2 cellular contexts compared by ENCODE assay signal in the genomic region with DNA sequence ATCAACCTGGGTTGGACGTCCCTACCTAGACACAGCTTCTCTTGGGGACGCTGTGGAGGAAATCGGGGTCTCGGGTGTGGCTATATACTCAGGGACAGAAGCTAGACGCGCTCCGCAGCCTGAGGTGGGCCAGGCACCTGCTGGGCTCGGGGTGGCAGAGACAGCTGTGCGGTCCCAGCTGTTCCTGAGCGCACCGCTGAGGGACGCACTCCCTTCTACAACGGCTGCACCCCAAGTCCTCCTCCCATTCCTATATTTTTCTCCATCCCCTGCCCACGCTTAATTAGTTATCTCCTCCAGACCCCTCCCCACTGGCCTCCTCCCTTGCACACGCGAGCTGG.
TF ChIP-seq lines count a peak whose summit lies in the region.

No MANE protein-coding gene starts in this region.

TF ChIP-seq in liver, 16 proteins besides CTCF, POLR2A, EP300 and RAD21:
- no peak for TF ChIP-seq HNF4G (IDR thresholded peaks at IDR 0.05)
- no peak for TF ChIP-seq YY1 (IDR thresholded peaks at IDR 0.05)
- TF ChIP-seq RXRA (IDR thresholded peaks at IDR 0.05), result no peak
- no peak for TF ChIP-seq ATF3 (IDR thresholded peaks at IDR 0.05)
- TF ChIP-seq HNF4A (conservative IDR thresholded peaks at IDR 0.05), result no peak
- no peak for TF ChIP-seq NR2F2 (IDR thresholded peaks at IDR 0.05)
- TF ChIP-seq, protein P1, sequence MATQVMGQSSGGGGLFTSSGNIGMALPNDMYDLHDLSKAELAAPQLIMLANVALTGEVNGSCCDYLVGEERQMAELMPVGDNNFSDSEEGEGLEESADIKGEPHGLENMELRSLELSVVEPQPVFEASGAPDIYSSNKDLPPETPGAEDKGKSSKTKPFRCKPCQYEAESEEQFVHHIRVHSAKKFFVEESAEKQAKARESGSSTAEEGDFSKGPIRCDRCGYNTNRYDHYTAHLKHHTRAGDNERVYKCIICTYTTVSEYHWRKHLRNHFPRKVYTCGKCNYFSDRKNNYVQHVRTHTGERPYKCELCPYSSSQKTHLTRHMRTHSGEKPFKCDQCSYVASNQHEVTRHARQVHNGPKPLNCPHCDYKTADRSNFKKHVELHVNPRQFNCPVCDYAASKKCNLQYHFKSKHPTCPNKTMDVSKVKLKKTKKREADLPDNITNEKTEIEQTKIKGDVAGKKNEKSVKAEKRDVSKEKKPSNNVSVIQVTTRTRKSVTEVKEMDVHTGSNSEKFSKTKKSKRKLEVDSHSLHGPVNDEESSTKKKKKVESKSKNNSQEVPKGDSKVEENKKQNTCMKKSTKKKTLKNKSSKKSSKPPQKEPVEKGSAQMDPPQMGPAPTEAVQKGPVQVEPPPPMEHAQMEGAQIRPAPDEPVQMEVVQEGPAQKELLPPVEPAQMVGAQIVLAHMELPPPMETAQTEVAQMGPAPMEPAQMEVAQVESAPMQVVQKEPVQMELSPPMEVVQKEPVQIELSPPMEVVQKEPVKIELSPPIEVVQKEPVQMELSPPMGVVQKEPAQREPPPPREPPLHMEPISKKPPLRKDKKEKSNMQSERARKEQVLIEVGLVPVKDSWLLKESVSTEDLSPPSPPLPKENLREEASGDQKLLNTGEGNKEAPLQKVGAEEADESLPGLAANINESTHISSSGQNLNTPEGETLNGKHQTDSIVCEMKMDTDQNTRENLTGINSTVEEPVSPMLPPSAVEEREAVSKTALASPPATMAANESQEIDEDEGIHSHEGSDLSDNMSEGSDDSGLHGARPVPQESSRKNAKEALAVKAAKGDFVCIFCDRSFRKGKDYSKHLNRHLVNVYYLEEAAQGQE (IDR thresholded peaks at IDR 0.05), result no peak

TF ChIP-seq in HepG2, 621 proteins besides CTCF, POLR2A, EP300 and RAD21:
- TF ChIP-seq NCOR1 (IDR thresholded peaks at IDR 0.05; ENCODE audit: borderline replicate concordance, low read length) (no peak), SMARCC2 (IDR thresholded peaks at IDR 0.05) (no peak), ZFX (CRISPR knock-in tag; IDR thresholded peaks at IDR 0.05; ENCODE audit: low read depth) (no peak), FOXO1 (CRISPR knock-in tag; IDR thresholded peaks at IDR 0.05) (no peak), SNAI1 (CRISPR knock-in tag; IDR thresholded peaks at IDR 0.05; ENCODE audit: borderline replicate concordance) (no peak), THAP7 (CRISPR knock-in tag; IDR thresholded peaks at IDR 0.05) (no peak), ZNF777 (CRISPR knock-in tag; IDR thresholded peaks at IDR 0.05) (no peak), GABPA (IDR thresholded peaks at IDR 0.05; ENCODE audit: low read depth, low read length) (no peak), GABPA (CRISPR knock-in tag; IDR thresholded peaks at IDR 0.05; ENCODE audit: low read depth) (no peak), ZNF263 (CRISPR knock-in tag; IDR thresholded peaks at IDR 0.05) (no peak), SRF (IDR thresholded peaks at IDR 0.05; ENCODE audit: low read depth, low read length) (no peak), ZNF768 (CRISPR knock-in tag; IDR thresholded peaks at IDR 0.05) (no peak)
- TF ChIP-seq, protein P2, sequence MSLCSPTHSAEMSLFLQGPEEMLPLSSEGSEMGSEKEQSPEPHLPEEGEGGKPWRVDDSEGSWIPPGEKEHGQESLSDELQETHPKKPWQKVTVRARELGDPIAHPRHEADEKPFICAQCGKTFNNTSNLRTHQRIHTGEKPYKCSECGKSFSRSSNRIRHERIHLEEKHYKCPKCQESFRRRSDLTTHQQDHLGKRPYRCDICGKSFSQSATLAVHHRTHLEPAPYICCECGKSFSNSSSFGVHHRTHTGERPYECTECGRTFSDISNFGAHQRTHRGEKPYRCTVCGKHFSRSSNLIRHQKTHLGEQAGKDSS (CRISPR knock-in tag; IDR thresholded peaks at IDR 0.05; ENCODE audit: borderline replicate concordance, low read depth), result no peak
